In genomic region chr17:78289802-78290363, GRCh38 we compare ENCODE assay signal across 9 cellular contexts. TPM values are rescaled to one million over a fixed set of nuclear protein-coding genes. Genes with fewer than 3 reads are reported as not detected.
DNase-seq lines count a peak whose midpoint lies in the region; ATAC-seq and TF ChIP-seq lines count a peak whose summit lies in the region.
"Had no signal": no experiment of that assay in that cellular context is flagged by ENCODE, and none has a peak within 500 bp of the region (broad histone marks: within the 10 kb centered on the region; RNA-seq: fewer than 3 reads in every experiment).

No MANE protein-coding gene starts in this region.

- H2AFZ ChIP-seq in DND-41 (ENCODE audit: low read depth, low read length) (no peak overlapping the region), neuronal stem cell (ENCODE audit: low read length) (no peak overlapping the region)

- H3K4me2 ChIP-seq in DND-41 (ENCODE audit: insufficient read depth, low read length), result no peak overlapping the region
- no peak overlapping the region for H3K4me2 ChIP-seq in neuronal stem cell (ENCODE audit: insufficient read depth, low read length, poor library complexity, severe bottlenecking)

- 100% methylated on average over 3 of the region's 15 CpGs; no CpG with 5 or more reads in 1 of the 2 donors for WGBS in neuronal stem cell (ENCODE audit: extremely low coverage in 2 of 2, insufficient read length in 2 of 2, insufficient replicate concordance in 1 of 2), 2 donors
- WGBS in stomach, 5 donors, result 14 to 20% (median 17%) methylated on average over 15 of the region's 15 CpGs

- H3K9me3 ChIP-seq in DND-41 (ENCODE audit: insufficient read depth, low read length, severe bottlenecking) (no peaks in the 10 kb centered on the region), MG63 (no peaks in the 10 kb centered on the region), neuronal stem cell (replicated peaks in 1 of 2; ENCODE audit: control insufficient read depth in 2 of 2, insufficient read depth in 1 of 2, low read depth in 1 of 2, low read length in 2 of 2) (no peaks in the 10 kb centered on the region), stomach (no peaks in the 10 kb centered on the region)

- intact Hi-C loops in stomach (cut with DNase I; ENCODE audit: low total_unique reads), result loop anchor here (5.0 kb wide), 1 partner anchor 132 kb away; no protein-coding TSS in a partner anchor

- no peaks in the 10 kb centered on the region for H3K79me2 ChIP-seq in DND-41 (ENCODE audit: insufficient read depth, low read length)

- no peak overlapping the region for H3K14ac ChIP-seq in neuronal stem cell (ENCODE audit: low read length)

- H2AK5ac ChIP-seq in neuronal stem cell (ENCODE audit: low read depth, low read length), result peak overlapping the region; percentile 61

- H2BK120ac ChIP-seq in neuronal stem cell (ENCODE audit: low read depth, low read length), result no peak overlapping the region

- no peaks in the 10 kb centered on the region for H3K27me3 Mint-ChIP-seq in activated T-cell treated with anti-CD3 and anti-CD28 coated beads, Interleukin-2, amount 50 U/mL, for 72 hours (ENCODE audit: low read depth)

- H3K4me3 ChIP-seq in DND-41 (ENCODE audit: low read depth in 1 of 2, low read length in 2 of 2) (no peak overlapping the region), MG63 (no peak overlapping the region), fibroblast of pulmonary artery (replicated peaks; ENCODE audit: low read depth, low read length) (no peak overlapping the region), neuronal stem cell (ENCODE audit: low read length in 2 of 2) (peak overlapping the region in 1 of 2 donors; percentile 48), stomach (no peak overlapping the region)

- no peaks in the 10 kb centered on the region for H3K79me1 ChIP-seq in neuronal stem cell (ENCODE audit: low read depth, low read length)

- peak overlapping the region; percentile 39 for H3K18ac ChIP-seq in neuronal stem cell (ENCODE audit: low read length)

- H2BK12ac ChIP-seq in neuronal stem cell (ENCODE audit: low read length), result no peak overlapping the region

- H2BK5ac ChIP-seq in neuronal stem cell (ENCODE audit: low read length), result no peak overlapping the region

- H3K9me3 Mint-ChIP-seq in activated T-cell treated with anti-CD3 and anti-CD28 coated beads, Interleukin-2, amount 50 U/mL, for 72 hours, result no peaks in the 10 kb centered on the region
- H3K9me3 Mint-ChIP-seq: dendritic cell treated with granulocyte-macrophage colony-stimulating factor and Interleukin-4, amounts not matched to agents 40 ng/mL and 50 ng/mL, for 4 days had no signal

- H4K20me1 ChIP-seq in DND-41 (ENCODE audit: insufficient read depth, low read length), result no peaks in the 10 kb centered on the region

- H3K27me3 ChIP-seq in DND-41 (ENCODE audit: insufficient read depth, low read length, poor library complexity), result no peaks in the 10 kb centered on the region
- H3K27me3 ChIP-seq in MG63, result no peaks in the 10 kb centered on the region
- no peaks in the 10 kb centered on the region for H3K27me3 ChIP-seq in neuronal stem cell (ENCODE audit: control insufficient read depth in 3 of 3, insufficient read depth in 3 of 3, low read depth in 1 of 3, low read length in 3 of 3)
- H3K27me3 ChIP-seq in stomach, result no peaks in the 10 kb centered on the region

- no peak overlapping the region for H3K27ac Mint-ChIP-seq in activated T-cell treated with anti-CD3 and anti-CD28 coated beads, Interleukin-2, amount 50 U/mL, for 72 hours
- H3K27ac Mint-ChIP-seq: dendritic cell treated with granulocyte-macrophage colony-stimulating factor and Interleukin-4, amounts not matched to agents 40 ng/mL and 50 ng/mL, for 4 days had no signal

- TF ChIP-seq EP300 in stomach (IDR thresholded peaks at IDR 0.05), result no peak

- H3K9ac ChIP-seq in DND-41 (ENCODE audit: low read depth, low read length) (no peak overlapping the region), neuronal stem cell (ENCODE audit: low read depth, low read length, poor library complexity) (no peak overlapping the region)

- DNase-seq in DND-41 (peak; percentile 78), MG63 (peak; percentile 79), RKO (ENCODE audit: low spot score) (peak; percentile 88), fibroblast of pulmonary artery (ENCODE audit: low read depth) (peak; percentile 96), neuronal stem cell (ENCODE audit: low spot score) (peak; percentile 68), stomach (peak; percentile 82)
- DNase-seq in activated T-cell treated with anti-CD3 and anti-CD28 coated beads, Interleukin-2, amount 50 U/mL, for 72 hours, result peak; percentile 78

- H2BK15ac ChIP-seq in neuronal stem cell (ENCODE audit: low read length), result no peak overlapping the region

- peaks cover 6% of the 10 kb centered on the region; the same call in 1 of the 2 replicates for H3K4me1 ChIP-seq in DND-41 (ENCODE audit: insufficient read depth, low read length)
- peaks cover 7 to 9% of the 10 kb centered on the region in 2 donors for H3K4me1 ChIP-seq in neuronal stem cell (ENCODE audit: control insufficient read depth in 2 of 2, insufficient read depth in 1 of 2, low read depth in 1 of 2, low read length in 2 of 2)
- peaks cover 4 to 15% (median 9%) of the 10 kb centered on the region in 4 donors for H3K4me1 ChIP-seq in stomach

- no peaks in the 10 kb centered on the region for H3K4me1 Mint-ChIP-seq in activated T-cell treated with anti-CD3 and anti-CD28 coated beads, Interleukin-2, amount 50 U/mL, for 72 hours (ENCODE audit: low read depth)

- H4K91ac ChIP-seq in neuronal stem cell (ENCODE audit: low read depth, low read length, poor library complexity), result no peak overlapping the region

- no peak for TF ChIP-seq POLR2A in stomach (IDR thresholded peaks at IDR 0.05)

- peak; percentile 89 for TF ChIP-seq CTCF in DND-41 (IDR thresholded peaks at IDR 0.05; ENCODE audit: borderline replicate concordance, extremely low read depth, low read length, poor library complexity, severe bottlenecking)
- peak; percentile 91 for TF ChIP-seq CTCF in fibroblast of pulmonary artery (IDR thresholded peaks at IDR 0.05; ENCODE audit: low read length, missing control alignments)
- TF ChIP-seq CTCF in stomach (IDR thresholded peaks at IDR 0.05), result peak in 5 of 7 experiments; percentile 59 to 94 (median 77)

- H3K27ac ChIP-seq in DND-41 (ENCODE audit: low read length), result no peak overlapping the region
- H3K27ac ChIP-seq in neuronal stem cell (replicated peaks; ENCODE audit: low read length), result no peak overlapping the region
- H3K27ac ChIP-seq in stomach, result no peak overlapping the region

- H3K4ac ChIP-seq in neuronal stem cell (ENCODE audit: low read length), result no peak overlapping the region

- no peak overlapping the region for H4K8ac ChIP-seq in neuronal stem cell (ENCODE audit: low read depth, low read length)

- no peaks in the 10 kb centered on the region for H3K36me3 ChIP-seq in DND-41 (ENCODE audit: insufficient read depth, low read length)
- no peaks in the 10 kb centered on the region for H3K36me3 ChIP-seq in MG63
- H3K36me3 ChIP-seq in neuronal stem cell (replicated peaks in 1 of 2; ENCODE audit: control insufficient read depth in 2 of 2, insufficient read depth in 2 of 2, low read length in 2 of 2), result no peaks in the 10 kb centered on the region
- no peaks in the 10 kb centered on the region for H3K36me3 ChIP-seq in stomach

- peak; percentile 100 for ATAC-seq in DND-41 (ENCODE audit: insufficient read depth, low read depth)
- ATAC-seq in activated T-cell treated with anti-CD3 and anti-CD28 coated beads, Interleukin-2, amount 50 U/mL, for 72 hours (replicated peaks in 1 of 2), result peak; percentile 99 to 100
- no peak for ATAC-seq in GM19023 (IDR thresholded peaks at IDR 0.05; ENCODE audit: unreplicated experiment)

- no peak overlapping the region for H3K4me3 Mint-ChIP-seq in activated T-cell treated with anti-CD3 and anti-CD28 coated beads, Interleukin-2, amount 50 U/mL, for 72 hours
- H3K4me3 Mint-ChIP-seq: dendritic cell treated with granulocyte-macrophage colony-stimulating factor and Interleukin-4, amounts not matched to agents 40 ng/mL and 50 ng/mL, for 4 days had no signal

- H3K23ac ChIP-seq in neuronal stem cell (ENCODE audit: low read depth, low read length, poor library complexity), result no peak overlapping the region

- no peaks in the 10 kb centered on the region for H3K36me3 Mint-ChIP-seq in activated T-cell treated with anti-CD3 and anti-CD28 coated beads, Interleukin-2, amount 50 U/mL, for 72 hours (ENCODE audit: insufficient read depth in 2 of 2)

RNA-seq across cellular contexts. Expression of gene TMEM235, which starts 58.5 kb away (rescaled TPM):
- total RNA-seq in MG63 (2014; rRNA removed; shearing (Covaris generic); ENCODE audit: low replicate concordance), result not detected in 2 replicates
- not detected for total RNA-seq in activated T-cell treated with anti-CD3 and anti-CD28 coated beads, Interleukin-2, amount 50 U/mL, for 72 hours
- polyA plus RNA-seq in neuronal stem cell (2013, experiment 1 of 2), result not detected
- polyA plus RNA-seq in neuronal stem cell (2013, experiment 2 of 2), result not detected
- total RNA-seq in stomach, result not detected
- polyA plus RNA-seq in stomach, result not detected
